16 cellular contexts compared by ENCODE assay signal in genomic region chr18:79715280-79715679, GRCh38.
"Had no signal": no experiment of that assay in that cellular context is flagged by ENCODE, and none has a peak within 500 bp of the region (broad histone marks: within the 10 kb centered on the region; RNA-seq: fewer than 3 reads in every experiment).

No MANE protein-coding gene starts in this region.

- H3K4me3 Mint-ChIP-seq: activated B cell treated with CpG ODN at 0.5 μM for 24 hours; activated CD4-positive, alpha-beta T cell treated with anti-CD3 and anti-CD28 coated beads for 36 hours; activated naive CD4-positive, alpha-beta T cell treated with anti-CD3 and anti-CD28 coated beads for 36 hours; naive B cell; neural crest cell; stimulated activated naive B cell treated with anti-CD40 and anti-IgM and Interleukin-4, amounts not matched to agents 10 μg/mL and 1 μg/mL and 100 μg/mL, for 72 hours; type B pancreatic cell had no signal

- H3K9me3 Mint-ChIP-seq: activated B cell treated with CpG ODN at 0.5 μM for 24 hours, neural crest cell, type B pancreatic cell had no signal

- H3K27ac ChIP-seq: heart right ventricle, SJSA1 had no signal

- H3K4me1 ChIP-seq: heart right ventricle, SJSA1 had no signal

- H3K27me3 Mint-ChIP-seq: activated B cell treated with CpG ODN at 0.5 μM for 24 hours; activated CD4-positive, alpha-beta T cell treated with anti-CD3 and anti-CD28 coated beads for 36 hours; naive B cell; stimulated activated naive B cell treated with anti-CD40 and anti-IgM and Interleukin-4, amounts not matched to agents 10 μg/mL and 1 μg/mL and 100 μg/mL, for 72 hours; type B pancreatic cell had no signal

- DNase-seq: activated B cell treated with CpG ODN at 0.5 μM for 24 hours; activated CD4-positive, alpha-beta T cell treated with anti-CD3 and anti-CD28 coated beads for 36 hours; activated effector memory CD4-positive, alpha-beta T cell treated with Interleukin-2 at 50 U/mL for 16 hours; activated naive CD4-positive, alpha-beta T cell treated with anti-CD3 and anti-CD28 coated beads for 36 hours; activated T-cell treated with anti-CD3 and anti-CD28 coated beads, Interleukin-2, amount 50 U/mL, for 1 hour; central memory CD4-positive, alpha-beta T cell; heart right ventricle; naive B cell; retina; stimulated activated CD4-positive, alpha-beta T cell treated with anti-CD3 and anti-CD28 coated beads, Interleukin-2, amount 100 ng/mL, for 48 hours; stimulated activated CD8-positive, alpha-beta memory T cell treated with anti-CD3 and anti-CD28 coated beads, Interleukin-4, amount 100 ng/mL, for 48 hours; stimulated activated naive B cell treated with anti-CD40 and anti-IgM and Interleukin-4, amounts not matched to agents 10 μg/mL and 1 μg/mL and 100 μg/mL, for 72 hours had no signal

- ATAC-seq: activated CD4-positive, alpha-beta T cell treated with anti-CD3 and anti-CD28 coated beads for 36 hours; heart right ventricle; stimulated activated naive B cell treated with anti-CD40 and anti-IgM and Interleukin-4, amounts not matched to agents 10 μg/mL and 1 μg/mL and 100 μg/mL, for 72 hours had no signal

- H3K27me3 ChIP-seq: heart right ventricle, SJSA1 had no signal

- H3K4me3 ChIP-seq: heart right ventricle, lung, SJSA1 had no signal

- H3K27ac Mint-ChIP-seq: activated B cell treated with CpG ODN at 0.5 μM for 24 hours; activated CD4-positive, alpha-beta T cell treated with anti-CD3 and anti-CD28 coated beads for 36 hours; activated naive CD4-positive, alpha-beta T cell treated with anti-CD3 and anti-CD28 coated beads for 36 hours; stimulated activated naive B cell treated with anti-CD40 and anti-IgM and Interleukin-4, amounts not matched to agents 10 μg/mL and 1 μg/mL and 100 μg/mL, for 72 hours; type B pancreatic cell had no signal

- H3K9me3 ChIP-seq: heart right ventricle, SJSA1 had no signal

- H3K4me1 Mint-ChIP-seq: activated B cell treated with CpG ODN at 0.5 μM for 24 hours; neural crest cell; stimulated activated naive B cell treated with anti-CD40 and anti-IgM and Interleukin-4, amounts not matched to agents 10 μg/mL and 1 μg/mL and 100 μg/mL, for 72 hours had no signal
